ENCODE assay signal across 12 cellular contexts in the genomic region with DNA sequence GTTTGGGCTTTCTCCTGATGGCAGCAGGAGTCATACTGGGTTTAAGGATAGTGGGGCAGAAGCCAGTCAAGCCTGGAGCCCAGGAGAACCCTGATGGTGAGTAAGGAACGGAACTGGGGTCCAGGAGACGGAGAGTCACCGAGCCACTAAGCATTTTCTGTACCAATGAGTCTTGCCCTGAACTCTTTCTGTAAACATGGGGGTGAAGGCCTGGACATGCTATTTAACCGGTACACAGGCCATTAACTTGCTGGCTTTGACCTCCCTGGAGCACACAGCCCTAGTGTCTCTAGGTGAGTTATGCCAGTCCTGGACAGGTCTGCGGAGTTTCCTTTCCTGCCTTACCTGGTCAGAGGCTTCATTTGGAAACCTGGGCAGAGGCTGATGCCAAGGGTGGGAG. TPM values are rescaled to one million over a fixed set of nuclear protein-coding genes. Genes with fewer than 3 reads are reported as not detected.
DNase-seq lines count a peak whose midpoint lies in the region; ATAC-seq and TF ChIP-seq lines count a peak whose summit lies in the region.
"Had no signal": no experiment of that assay in that cellular context is flagged by ENCODE, and none has a peak within 500 bp of the region (broad histone marks: within the 10 kb centered on the region; RNA-seq: fewer than 3 reads in every experiment).

No MANE protein-coding gene starts in this region.

- H3K9me2 ChIP-seq in Loucy (replicated peaks; ENCODE audit: low read depth, low read length): no peaks in the 10 kb centered on the region

- H3K4me1 Mint-ChIP-seq in CD4-positive, CD25-positive, alpha-beta regulatory T cell: peaks cover 15 to 79% (median 55%) of the 10 kb centered on the region in 4 donors
- H3K4me1 Mint-ChIP-seq in dendritic cell treated with granulocyte-macrophage colony-stimulating factor and Interleukin-4, amounts not matched to agents 40 ng/mL and 50 ng/mL, for 4 days (ENCODE audit: low read depth): peaks cover 73% of the 10 kb centered on the region
- peaks cover 27% of the 10 kb centered on the region for H3K4me1 Mint-ChIP-seq in progenitor cell of endocrine pancreas (ENCODE audit: low read depth)
- peaks cover 10% of the 10 kb centered on the region for H3K4me1 Mint-ChIP-seq in glutamatergic neuron (ENCODE audit: low read depth, unreplicated experiment)

- peak overlapping the region in 2 of 3 donors; percentile 46 to 75 for H3K27ac Mint-ChIP-seq in CD4-positive, CD25-positive, alpha-beta regulatory T cell
- peak overlapping the region; percentile 96 for H3K27ac Mint-ChIP-seq in dendritic cell treated with granulocyte-macrophage colony-stimulating factor and Interleukin-4, amounts not matched to agents 40 ng/mL and 50 ng/mL, for 4 days
- H3K27ac Mint-ChIP-seq in progenitor cell of endocrine pancreas (peak overlapping the region; percentile 52), glutamatergic neuron (ENCODE audit: unreplicated experiment) (no peak overlapping the region)

- H3K4me2 ChIP-seq in Loucy (ENCODE audit: low read depth, low read length, poor library complexity, severe bottlenecking): peak overlapping the region; percentile 78

- TF ChIP-seq CTCF in Loucy (conservative IDR thresholded peaks at IDR 0.05; ENCODE audit: low read length): no peak
- TF ChIP-seq CTCF in progenitor cell of endocrine pancreas (IDR thresholded peaks at IDR 0.05; ENCODE audit: unreplicated experiment): no peak
- no peak for TF ChIP-seq CTCF in glutamatergic neuron (IDR thresholded peaks at IDR 0.05; ENCODE audit: partially characterized antibody, unreplicated experiment)
- no peak for TF ChIP-seq CTCF in coronary artery (IDR thresholded peaks at IDR 0.05)

- H3K27me3 Mint-ChIP-seq in CD4-positive, CD25-positive, alpha-beta regulatory T cell: no peaks in the 10 kb centered on the region
- H3K27me3 Mint-ChIP-seq in dendritic cell treated with granulocyte-macrophage colony-stimulating factor and Interleukin-4, amounts not matched to agents 40 ng/mL and 50 ng/mL, for 4 days: peaks cover 9% of the 10 kb centered on the region
- peaks cover 3% of the 10 kb centered on the region for H3K27me3 Mint-ChIP-seq in progenitor cell of endocrine pancreas
- peaks cover 23% of the 10 kb centered on the region for H3K27me3 Mint-ChIP-seq in glutamatergic neuron (ENCODE audit: unreplicated experiment)

- no peak overlapping the region for H2AFZ ChIP-seq in Loucy (ENCODE audit: low read length)

- no peak overlapping the region for H3K9ac ChIP-seq in Loucy (ENCODE audit: low read depth, low read length, poor library complexity, severe bottlenecking)

- H3K27me3 ChIP-seq in CD4-positive, CD25-positive, alpha-beta regulatory T cell (ENCODE audit: control insufficient read depth, insufficient read depth, low read length): no peaks in the 10 kb centered on the region
- no peaks in the 10 kb centered on the region for H3K27me3 ChIP-seq in Loucy (ENCODE audit: insufficient read depth, low read length, poor library complexity, severe bottlenecking)
- H3K27me3 ChIP-seq: dorsolateral prefrontal cortex had no signal

- H3K27ac ChIP-seq in CD4-positive, CD25-positive, alpha-beta regulatory T cell (ENCODE audit: insufficient read depth, low read length, poor library complexity, severe bottlenecking): no peak overlapping the region
- no peak overlapping the region for H3K27ac ChIP-seq in coronary artery

- peaks cover 19% of the 10 kb centered on the region for H3K36me3 Mint-ChIP-seq in CD4-positive, CD25-positive, alpha-beta regulatory T cell
- H3K36me3 Mint-ChIP-seq in dendritic cell treated with granulocyte-macrophage colony-stimulating factor and Interleukin-4, amounts not matched to agents 40 ng/mL and 50 ng/mL, for 4 days (ENCODE audit: low read depth): peaks cover 74% of the 10 kb centered on the region
- H3K36me3 Mint-ChIP-seq in progenitor cell of endocrine pancreas (ENCODE audit: insufficient read depth): no peaks in the 10 kb centered on the region
- no peaks in the 10 kb centered on the region for H3K36me3 Mint-ChIP-seq in glutamatergic neuron (ENCODE audit: unreplicated experiment)

- peaks cover 22% of the 10 kb centered on the region for H3K36me3 ChIP-seq in CD4-positive, CD25-positive, alpha-beta regulatory T cell (ENCODE audit: control insufficient read depth, insufficient read depth, low read length)
- H3K36me3 ChIP-seq in Loucy (ENCODE audit: insufficient read depth, low read length): no peaks in the 10 kb centered on the region

- ATAC-seq in CD4-positive, CD25-positive, alpha-beta regulatory T cell (ENCODE audit: low read depth in 2 of 2): no peak
- ATAC-seq: mucosa of descending colon had no signal

- no peaks in the 10 kb centered on the region for H3K9me3 ChIP-seq in CD4-positive, CD25-positive, alpha-beta regulatory T cell (ENCODE audit: control insufficient read depth in 2 of 2, low read length in 2 of 2)
- H3K9me3 ChIP-seq in Loucy (ENCODE audit: insufficient read depth, low read depth, low read length): no peaks in the 10 kb centered on the region
- H3K9me3 ChIP-seq: mucosa of descending colon had no signal

- peaks cover 66% of the 10 kb centered on the region for H3K4me1 ChIP-seq in CD4-positive, CD25-positive, alpha-beta regulatory T cell (ENCODE audit: control insufficient read depth, insufficient read depth, low read length, poor library complexity, severe bottlenecking)
- H3K4me1 ChIP-seq in Loucy (ENCODE audit: insufficient read depth, low read length, poor library complexity, severe bottlenecking): peaks cover 67% of the 10 kb centered on the region

- H3K4me3 ChIP-seq in CD4-positive, CD25-positive, alpha-beta regulatory T cell (ENCODE audit: low read depth, low read length): no peak overlapping the region
- peak overlapping the region; percentile 84 for H3K4me3 ChIP-seq in Loucy (ENCODE audit: low read length, poor library complexity, severe bottlenecking)
- H3K4me3 ChIP-seq in coronary artery: no peak overlapping the region
- H3K4me3 ChIP-seq: mucosa of descending colon had no signal

- DNase-seq in CD4-positive, CD25-positive, alpha-beta regulatory T cell: no peak
- DNase-seq in progenitor cell of endocrine pancreas (ENCODE audit: low spot score, unreplicated experiment) (no peak), glutamatergic neuron (no peak), coronary artery (ENCODE audit: low spot score) (no peak), NCI-H146 treated with DMSO at 0.1 percent for 48 hours (lab: John Stamatoyannopoulos, UW; ENCODE audit: unreplicated experiment) (no peak), T-helper 2 cell (no peak)
- DNase-seq: dorsolateral prefrontal cortex, mucosa of descending colon, NCI-H146, NCI-H524 treated with DMSO at 0.1 percent for 48 hours had no signal

- intact Hi-C loops in dendritic cell treated with granulocyte-macrophage colony-stimulating factor and Interleukin-4, amounts not matched to agents 40 ng/mL and 50 ng/mL, for 4 days (cut with micrococcal nuclease): no loop called here

- H3K4me3 Mint-ChIP-seq in CD4-positive, CD25-positive, alpha-beta regulatory T cell: peak overlapping the region; percentile 28 to 100 (median 63)
- peak overlapping the region; percentile 96 for H3K4me3 Mint-ChIP-seq in dendritic cell treated with granulocyte-macrophage colony-stimulating factor and Interleukin-4, amounts not matched to agents 40 ng/mL and 50 ng/mL, for 4 days
- H3K4me3 Mint-ChIP-seq in progenitor cell of endocrine pancreas (ENCODE audit: low read depth) (no peak overlapping the region), glutamatergic neuron (ENCODE audit: unreplicated experiment) (no peak overlapping the region)

- peaks cover 30% of the 10 kb centered on the region for H4K20me1 ChIP-seq in Loucy (ENCODE audit: insufficient read depth, low read length, poor library complexity, severe bottlenecking)

- H3F3A ChIP-seq in Loucy (ENCODE audit: low read depth): no peaks in the 10 kb centered on the region

- H3K9me3 Mint-ChIP-seq in CD4-positive, CD25-positive, alpha-beta regulatory T cell: no peaks in the 10 kb centered on the region
- no peaks in the 10 kb centered on the region for H3K9me3 Mint-ChIP-seq in dendritic cell treated with granulocyte-macrophage colony-stimulating factor and Interleukin-4, amounts not matched to agents 40 ng/mL and 50 ng/mL, for 4 days
- no peaks in the 10 kb centered on the region for H3K9me3 Mint-ChIP-seq in progenitor cell of endocrine pancreas (ENCODE audit: low read depth)
- H3K9me3 Mint-ChIP-seq in glutamatergic neuron (ENCODE audit: unreplicated experiment): peaks cover 10% of the 10 kb centered on the region

- H3K79me2 ChIP-seq in Loucy (ENCODE audit: insufficient read depth, low read length): peaks cover 73% of the 10 kb centered on the region

RNA-seq across cellular contexts. Expression of a gene that starts 3.9 kb away (rescaled TPM):
- 73.3 TPM for total RNA-seq in CD4-positive, CD25-positive, alpha-beta regulatory T cell
- 10 to 100 TPM in 1 of 4 donors, 1 to 10 TPM in 3; 6.9 to 12.9 (median 8.2) TPM for polyA plus RNA-seq in CD4-positive, CD25-positive, alpha-beta regulatory T cell
- total RNA-seq in progenitor cell of endocrine pancreas (23.8 and 28.1 TPM in 2 replicates), glutamatergic neuron (ENCODE audit: unreplicated experiment) (21.9 TPM)

Comparison
In these comparisons a context has a peak if more than half of its experiments do, and no peak if none do; other contexts are left out.
1. H3K4me3 Mint-ChIP-seq: peak in CD4-positive, CD25-positive, alpha-beta regulatory T cell (4 of 4) and dendritic cell treated with granulocyte-macrophage colony-stimulating factor and Interleukin-4, amounts not matched to agents 40 ng/mL and 50 ng/mL, for 4 days (single experiment); none in progenitor cell of endocrine pancreas (single experiment) and glutamatergic neuron (single experiment).